ENCODE assay signal across 8 cellular contexts in genomic region chr7:23469150-23469960, GRCh38. TPM values are rescaled to one million over a fixed set of nuclear protein-coding genes. Genes with fewer than 3 reads are reported as not detected.
A peak's percentile ranks its signal among the peaks of the same experiment; 100 is the strongest.
DNase-seq lines count a peak whose midpoint lies in the region; ATAC-seq, FAIRE-seq and TF ChIP-seq lines count a peak whose summit lies in the region.

No MANE protein-coding gene starts in this region.

- H3K4me3 Mint-ChIP-seq in naive B cell = peak overlapping the region; percentile 77 to 90 (median 84)

- H3K27me3 ChIP-seq in ectodermal cell (ENCODE audit: control insufficient read depth, insufficient read depth, low read length, poor library complexity, severe bottlenecking) = no peaks in the 10 kb centered on the region

- H3K9me3 Mint-ChIP-seq in naive B cell = peaks cover 0 to 10% (median 0%) of the 10 kb centered on the region in 7 donors

- ATAC-seq in naive B cell (ENCODE audit: low read depth in 2 of 2) (peak; percentile 71 to 72), GM21528 (IDR thresholded peaks at IDR 0.05; ENCODE audit: low FRiP score, unreplicated experiment) (no peak), HG03354 (IDR thresholded peaks at IDR 0.05; ENCODE audit: poor library complexity, severe bottlenecking, unreplicated experiment) (no peak)

- peaks cover 30 to 38% (median 36%) of the 10 kb centered on the region in 3 donors for H3K4me1 Mint-ChIP-seq in naive B cell

- peak overlapping the region; percentile 97 for H3K27ac ChIP-seq in ectodermal cell (ENCODE audit: insufficient read depth, low read depth, low read length, poor library complexity, severe bottlenecking)

- H3K4me1 ChIP-seq in ectodermal cell (ENCODE audit: control insufficient read depth, insufficient read depth, low read length) = peaks cover 16% of the 10 kb centered on the region

- no peaks in the 10 kb centered on the region for H3K36me3 Mint-ChIP-seq in naive B cell

- H3K27me3 Mint-ChIP-seq in naive B cell = peaks cover 57 to 64% (median 62%) of the 10 kb centered on the region in 3 donors

- no peak for FAIRE-seq in H54 (lab: Jason Lieb, UNC)

- 0% methylated on average over 91 of the region's 91 CpGs for WGBS in ectodermal cell, 2 experiments

- no peaks in the 10 kb centered on the region for H3K36me3 ChIP-seq in ectodermal cell (ENCODE audit: control insufficient read depth, insufficient read depth, low read length)

- TF ChIP-seq POLR2A in H54 (IDR thresholded peaks at IDR 0.05; ENCODE audit: low read depth, low read length) = 0 out of 2 replicates have a peak, but pooled peaks have one; percentile 10

- H3K4me3 ChIP-seq in ectodermal cell (ENCODE audit: insufficient read depth, low read depth, low read length) = peak overlapping the region; percentile 93

- H3K27ac Mint-ChIP-seq in naive B cell = peak overlapping the region in 2 of 6 donors; percentile 75 to 97

- DNase-seq in COLO668 (lab: John Stamatoyannopoulos, UW; ENCODE audit: unreplicated experiment) = peak; percentile 81
- DNase-seq in H54 (ENCODE audit: insufficient read length, low spot score) = no peak
- DNase-seq in T-helper 1 cell = peak in 3 of 5 donors; percentile 19 to 49 (median 25)
- DNase-seq in naive B cell = peak; percentile 54
- no peak for DNase-seq in ACHN

- in situ Hi-C loops in ACHN (cut with HindIII; ENCODE audit: low pct_ligation_motif_present, low pct_unique_long_range_greater_than_20kb, low sequenced_read_pairs) = no loop called here

- H3K9me3 ChIP-seq in ectodermal cell (ENCODE audit: control insufficient read depth, low read length) = no peaks in the 10 kb centered on the region

RNA-seq across cellular contexts. Expression of gene IGF2BP3, which starts 0.9 kb away (rescaled TPM):
- 141 TPM for polyA plus RNA-seq in ectodermal cell (2013, experiment 1 of 4)
- 166 TPM for polyA plus RNA-seq in ectodermal cell (2013, experiment 2 of 4)
- polyA plus RNA-seq in ectodermal cell (2013, experiment 3 of 4) = 118 TPM
- polyA plus RNA-seq in ectodermal cell (2013, experiment 4 of 4) = 129 TPM
- 1 to 10 TPM in 2 of 6 donors, under 1 TPM in 3, not detected in 1; 0.35 to 1.8 (median 0.75) TPM for polyA plus RNA-seq in naive B cell (ENCODE audit: low read depth in 6 of 6)

Comparison
In these comparisons a context has a peak if more than half of its experiments do, and no peak if none do; other contexts are left out.
1. DNase-seq: peak in COLO668 (single experiment), T-helper 1 cell (3 of 5) and naive B cell (single experiment); none in H54 (single experiment) and ACHN (single experiment).
2. ATAC-seq: peak in naive B cell (2 of 2); none in GM21528 (single experiment) and HG03354 (single experiment).